In the genomic region with DNA sequence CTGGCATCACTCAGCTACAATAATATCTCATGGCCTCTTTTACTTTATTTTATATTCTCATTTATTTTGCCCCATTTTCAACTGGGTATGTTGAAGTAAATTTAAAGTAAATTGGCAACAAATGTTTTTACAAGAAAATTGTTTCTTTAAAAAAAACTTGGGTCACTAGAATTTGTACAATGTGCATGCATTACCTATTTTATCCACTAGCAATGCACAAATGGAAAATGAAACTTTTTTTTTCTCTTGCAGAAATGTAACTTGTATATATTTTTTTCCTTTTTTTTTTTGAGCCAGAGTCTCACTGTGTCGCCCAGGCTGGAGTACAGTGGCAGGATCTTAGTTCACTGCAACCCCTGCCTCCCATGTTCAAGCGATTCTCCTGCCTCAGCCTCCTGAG, we compare ENCODE assay signal across 21 cellular contexts. TPM values are rescaled to one million over a fixed set of nuclear protein-coding genes. Genes with fewer than 3 reads are reported as not detected.
DNase-seq lines count a peak whose midpoint lies in the region; ATAC-seq and TF ChIP-seq lines count a peak whose summit lies in the region.
"Had no signal": no experiment of that assay in that cellular context is flagged by ENCODE, and none has a peak within 500 bp of the region (broad histone marks: within the 10 kb centered on the region; RNA-seq: fewer than 3 reads in every experiment).

No MANE protein-coding gene starts in this region.

- H3K4me2 ChIP-seq in OCI-LY1 (ENCODE audit: low read length) = no peak overlapping the region

- H3K36me3 ChIP-seq in OCI-LY1 (ENCODE audit: insufficient read depth, low read length) (no peaks in the 10 kb centered on the region), esophagus muscularis mucosa (no peaks in the 10 kb centered on the region), transverse colon (no peaks in the 10 kb centered on the region), mucosa of descending colon (ENCODE audit: low read depth) (no peaks in the 10 kb centered on the region), SJCRH30 (no peaks in the 10 kb centered on the region)
- H3K36me3 ChIP-seq: pancreas, upper lobe of left lung, WERI-Rb-1 had no signal

- H3K27me3 ChIP-seq in OCI-LY1 (ENCODE audit: insufficient read depth, low read length) (no peaks in the 10 kb centered on the region; the same call in 1 of the 2 replicates), esophagus muscularis mucosa (no peaks in the 10 kb centered on the region), transverse colon (no peaks in the 10 kb centered on the region), SJCRH30 (no peaks in the 10 kb centered on the region)
- H3K27me3 ChIP-seq: pancreas, upper lobe of left lung had no signal

- no peak for TF ChIP-seq POLR2A in esophagus muscularis mucosa (IDR thresholded peaks at IDR 0.05; ENCODE audit: low read depth)
- no peak for TF ChIP-seq POLR2A in transverse colon (IDR thresholded peaks at IDR 0.05)

- H4K20me1 ChIP-seq in OCI-LY1 (ENCODE audit: insufficient read depth, low read length) = no peaks in the 10 kb centered on the region

- no peaks in the 10 kb centered on the region for H3K9me2 ChIP-seq in OCI-LY1 (ENCODE audit: low read depth, low read length)

- H3K4me3 ChIP-seq in OCI-LY1 (ENCODE audit: low read depth, low read length, poor library complexity, severe bottlenecking) (no peak overlapping the region), esophagus muscularis mucosa (no peak overlapping the region), transverse colon (no peak overlapping the region), mucosa of descending colon (no peak overlapping the region), SJCRH30 (no peak overlapping the region)
- H3K4me3 ChIP-seq: K562, pancreas, upper lobe of left lung had no signal

- H3K9me3 ChIP-seq in OCI-LY1 (ENCODE audit: low read length) (no peaks in the 10 kb centered on the region), esophagus muscularis mucosa (no peaks in the 10 kb centered on the region), transverse colon (no peaks in the 10 kb centered on the region), mucosa of descending colon (no peaks in the 10 kb centered on the region), SJCRH30 (replicated peaks) (no peaks in the 10 kb centered on the region)
- H3K9me3 ChIP-seq: pancreas, upper lobe of left lung had no signal

- DNase-seq in activated CD8-positive, alpha-beta T cell treated with anti-CD3 and anti-CD28 coated beads for 36 hours = no peak
- DNase-seq in activated CD8-positive, alpha-beta T cell treated with anti-CD3 and anti-CD28 coated beads, Interleukin-2, amount 10 ng/mL, durations not matched to agents 7 days and 5 days = no peak
- DNase-seq in esophagus muscularis mucosa (ENCODE audit: extremely low spot score) (no peak), transverse colon (no peak), mucosa of descending colon (no peak), SJCRH30 (no peak)
- DNase-seq in activated CD8-positive, alpha-beta memory T cell treated with anti-CD3 and anti-CD28 coated beads, Interleukin-2, amount 50 U/mL, for 4 hours = no peak
- DNase-seq: activated effector memory CD4-positive, alpha-beta T cell treated with anti-CD3 and anti-CD28 coated beads, Interleukin-2, amount 50 U/mL, for 16 hours; cortex of kidney; hypothalamus; midbrain; NCI-H1436; NCI-H510A; pancreas; small intestine; T-cell; upper lobe of left lung; WERI-Rb-1 had no signal

- H3K4me1 Mint-ChIP-seq in activated CD8-positive, alpha-beta T cell treated with anti-CD3 and anti-CD28 coated beads for 36 hours (ENCODE audit: low read depth) = peaks cover 21% of the 10 kb centered on the region
- H3K4me1 Mint-ChIP-seq in activated CD8-positive, alpha-beta T cell treated with anti-CD3 and anti-CD28 coated beads, Interleukin-2, amount 10 ng/mL, durations not matched to agents 7 days and 5 days (ENCODE audit: low read depth) = peaks cover 13% of the 10 kb centered on the region
- H3K4me1 Mint-ChIP-seq: stimulated activated memory B cell treated with anti-CD40 and anti-IgM and Interleukin-4, amounts not matched to agents 10 μg/mL and 1 μg/mL and 100 μg/mL, for 72 hours had no signal

- peak; percentile 57 for TF ChIP-seq CTCF in activated CD8-positive, alpha-beta T cell treated with anti-CD3 and anti-CD28 coated beads for 36 hours (IDR thresholded peaks at IDR 0.05)
- peak; percentile 23; the same call in 1 of the 2 replicates for TF ChIP-seq CTCF in OCI-LY1 (IDR thresholded peaks at IDR 0.05; ENCODE audit: low read length)
- peak in 2 of 3 experiments; percentile 13 to 19 for TF ChIP-seq CTCF in esophagus muscularis mucosa (IDR thresholded peaks at IDR 0.05)
- peak in 4 of 5 experiments; percentile 13 to 26 (median 22) for TF ChIP-seq CTCF in transverse colon (IDR thresholded peaks at IDR 0.05)
- no peak for TF ChIP-seq CTCF in mucosa of descending colon (IDR thresholded peaks at IDR 0.05)

- no peak for ATAC-seq in activated CD8-positive, alpha-beta T cell treated with anti-CD3 and anti-CD28 coated beads for 36 hours
- ATAC-seq in activated CD8-positive, alpha-beta T cell treated with anti-CD3 and anti-CD28 coated beads, Interleukin-2, amount 10 ng/mL, durations not matched to agents 7 days and 5 days = no peak
- ATAC-seq in mucosa of descending colon = no peak
- ATAC-seq: K562; pancreas; stimulated activated memory B cell treated with anti-CD40 and anti-IgM and Interleukin-4, amounts not matched to agents 10 μg/mL and 1 μg/mL and 100 μg/mL, for 72 hours; T-cell had no signal

- intact Hi-C loops in activated CD8-positive, alpha-beta T cell treated with anti-CD3 and anti-CD28 coated beads for 36 hours (cut with micrococcal nuclease) = loop anchor here (10.0 kb wide), 1 partner anchor 127 kb away; no protein-coding TSS in a partner anchor
- intact Hi-C loops in esophagus muscularis mucosa (cut with DNase I) (loop anchor here (2.0 to 5.0 kb wide), 2 partner anchors 63 to 279 kb away; no protein-coding TSS in a partner anchor), transverse colon (cut with DNase I; ENCODE audit: low total_unique reads) (loop anchor here (5.0 kb wide), 1 partner anchor 64 kb away; no protein-coding TSS in a partner anchor), mucosa of descending colon (cut with DNase I, micrococcal nuclease) (loop anchor here (5.0 to 10.0 kb wide), 3 partner anchors 67 to 279 kb away; no protein-coding TSS in a partner anchor)

- H3K9me3 Mint-ChIP-seq in activated CD8-positive, alpha-beta T cell treated with anti-CD3 and anti-CD28 coated beads for 36 hours = no peaks in the 10 kb centered on the region
- H3K9me3 Mint-ChIP-seq in activated CD8-positive, alpha-beta T cell treated with anti-CD3 and anti-CD28 coated beads, Interleukin-2, amount 10 ng/mL, durations not matched to agents 7 days and 5 days (ENCODE audit: insufficient read depth) = no peaks in the 10 kb centered on the region
- H3K9me3 Mint-ChIP-seq: stimulated activated memory B cell treated with anti-CD40 and anti-IgM and Interleukin-4, amounts not matched to agents 10 μg/mL and 1 μg/mL and 100 μg/mL, for 72 hours; T-cell had no signal

- H2AFZ ChIP-seq in OCI-LY1 (ENCODE audit: low read length) = no peak overlapping the region

- no peak overlapping the region for H3K27ac Mint-ChIP-seq in activated CD8-positive, alpha-beta T cell treated with anti-CD3 and anti-CD28 coated beads for 36 hours
- H3K27ac Mint-ChIP-seq in activated CD8-positive, alpha-beta T cell treated with anti-CD3 and anti-CD28 coated beads, Interleukin-2, amount 10 ng/mL, durations not matched to agents 7 days and 5 days = no peak overlapping the region
- H3K27ac Mint-ChIP-seq: stimulated activated memory B cell treated with anti-CD40 and anti-IgM and Interleukin-4, amounts not matched to agents 10 μg/mL and 1 μg/mL and 100 μg/mL, for 72 hours; T-cell had no signal

- peaks cover 3% of the 10 kb centered on the region for H3K27me3 Mint-ChIP-seq in activated CD8-positive, alpha-beta T cell treated with anti-CD3 and anti-CD28 coated beads for 36 hours
- H3K27me3 Mint-ChIP-seq in activated CD8-positive, alpha-beta T cell treated with anti-CD3 and anti-CD28 coated beads, Interleukin-2, amount 10 ng/mL, durations not matched to agents 7 days and 5 days (ENCODE audit: low read depth) = peaks cover 4% of the 10 kb centered on the region
- H3K27me3 Mint-ChIP-seq: stimulated activated memory B cell treated with anti-CD40 and anti-IgM and Interleukin-4, amounts not matched to agents 10 μg/mL and 1 μg/mL and 100 μg/mL, for 72 hours had no signal

- no peak overlapping the region for H3K4me3 Mint-ChIP-seq in activated CD8-positive, alpha-beta T cell treated with anti-CD3 and anti-CD28 coated beads for 36 hours
- no peak overlapping the region for H3K4me3 Mint-ChIP-seq in activated CD8-positive, alpha-beta T cell treated with anti-CD3 and anti-CD28 coated beads, Interleukin-2, amount 10 ng/mL, durations not matched to agents 7 days and 5 days
- H3K4me3 Mint-ChIP-seq: stimulated activated memory B cell treated with anti-CD40 and anti-IgM and Interleukin-4, amounts not matched to agents 10 μg/mL and 1 μg/mL and 100 μg/mL, for 72 hours; T-cell had no signal

- POLR2A ChIA-PET in activated CD8-positive, alpha-beta T cell treated with anti-CD3 and anti-CD28 coated beads for 36 hours (lab: Charles Lee) = interaction anchor here (1.2 to 2.8 kb wide), 6 partner anchors 10 to 124 kb away, joined by 3 to 22 read pairs (median 4); a partner anchor contains a TSS
- POLR2A ChIA-PET in activated CD8-positive, alpha-beta T cell treated with anti-CD3 and anti-CD28 coated beads, Interleukin-2, amount 10 ng/mL, durations not matched to agents 7 days and 5 days (lab: Charles Lee) = interaction anchor here (0.8 to 2.1 kb wide), 4 partner anchors 23 to 253 kb away, joined by 3 to 18 read pairs (median 4); a partner anchor contains a TSS

- H3K4me1 ChIP-seq in OCI-LY1 (ENCODE audit: insufficient read depth, low read length, severe bottlenecking) = no peaks in the 10 kb centered on the region
- H3K4me1 ChIP-seq in esophagus muscularis mucosa = peaks cover 0 to 8% (median 7%) of the 10 kb centered on the region in 4 donors
- no peaks in the 10 kb centered on the region for H3K4me1 ChIP-seq in transverse colon
- H3K4me1 ChIP-seq in mucosa of descending colon (ENCODE audit: low read depth) = peaks cover 4% of the 10 kb centered on the region
- peaks cover 11% of the 10 kb centered on the region; the same call in 1 of the 2 replicates for H3K4me1 ChIP-seq in SJCRH30
- H3K4me1 ChIP-seq: pancreas had no signal

- no peaks in the 10 kb centered on the region for H3K79me2 ChIP-seq in OCI-LY1 (ENCODE audit: insufficient read depth, low read length)

- H3F3A ChIP-seq in OCI-LY1 (ENCODE audit: insufficient read depth, low read length) = no peaks in the 10 kb centered on the region

- H3K9ac ChIP-seq in OCI-LY1 (ENCODE audit: low read length) = no peak overlapping the region

- H3K27ac ChIP-seq in OCI-LY1 (ENCODE audit: low read depth, low read length, poor library complexity, severe bottlenecking) (no peak overlapping the region), esophagus muscularis mucosa (replicated peaks in 1 of 4) (no peak overlapping the region), transverse colon (no peak overlapping the region), SJCRH30 (no peak overlapping the region)
- H3K27ac ChIP-seq: pancreas, upper lobe of left lung, WERI-Rb-1 had no signal

- H3K36me3 Mint-ChIP-seq in activated CD8-positive, alpha-beta T cell treated with anti-CD3 and anti-CD28 coated beads for 36 hours (ENCODE audit: low read depth) = no peaks in the 10 kb centered on the region
- no peaks in the 10 kb centered on the region for H3K36me3 Mint-ChIP-seq in activated CD8-positive, alpha-beta T cell treated with anti-CD3 and anti-CD28 coated beads, Interleukin-2, amount 10 ng/mL, durations not matched to agents 7 days and 5 days (ENCODE audit: low read depth)
- H3K36me3 Mint-ChIP-seq: stimulated activated memory B cell treated with anti-CD40 and anti-IgM and Interleukin-4, amounts not matched to agents 10 μg/mL and 1 μg/mL and 100 μg/mL, for 72 hours; T-cell had no signal

- in situ Hi-C loops in transverse colon (cut with MboI; ENCODE audit: low pct_ligation_motif_present in 1 of 4, low pct_unique_long_range_greater_than_20kb in 1 of 4, low sequenced_read_pairs in 3 of 4) = loop anchor here (5.0 to 25.0 kb wide), 4 partner anchors 64 to 279 kb away; no protein-coding TSS in a partner anchor

- WGBS in esophagus muscularis mucosa = 82% methylated on average over 2 of the region's 2 CpGs
- WGBS in transverse colon (ENCODE audit: low coverage in 1 of 2), 2 donors = 91% methylated on average over 2 of the region's 2 CpGs; no CpG with 5 or more reads in 1 of the 2 donors

- TF ChIP-seq EP300 in esophagus muscularis mucosa (IDR thresholded peaks at IDR 0.05) (no peak), transverse colon (IDR thresholded peaks at IDR 0.05; ENCODE audit: low read depth) (no peak)

- CTCF ChIA-PET in activated CD8-positive, alpha-beta T cell treated with anti-CD3 and anti-CD28 coated beads for 36 hours (lab: Charles Lee) = interaction anchor here (0.7 to 15.7 kb wide), 24 partner anchors 9 to 293 kb away, joined by 3 to 199 read pairs (median 6); a partner anchor contains a TSS
- CTCF ChIA-PET in activated CD8-positive, alpha-beta T cell treated with anti-CD3 and anti-CD28 coated beads, Interleukin-2, amount 10 ng/mL, durations not matched to agents 7 days and 5 days (lab: Charles Lee) = interaction anchor here (0.6 to 5.3 kb wide), 17 partner anchors 8 to 278 kb away, joined by 3 to 96 read pairs (median 11); a partner anchor contains a TSS

RNA-seq across cellular contexts. Expression of a gene that starts 10.3 kb away (rescaled TPM):
- total RNA-seq in activated CD8-positive, alpha-beta T cell treated with anti-CD3 and anti-CD28 coated beads for 36 hours = 100 to 1,000 TPM; 242 to 271 TPM
- total RNA-seq in activated CD8-positive, alpha-beta T cell treated with anti-CD3 and anti-CD28 coated beads, Interleukin-2, amount 10 ng/mL, durations not matched to agents 7 days and 5 days = 100 to 1,000 TPM; 435 to 439 TPM
- total RNA-seq in esophagus muscularis mucosa (100 to 1,000 TPM; 175 to 227 (median 203) TPM), transverse colon (100 to 1,000 TPM in 3 of 4 donors, 10 to 100 TPM in 1; 99.6 to 418 (median 115) TPM), mucosa of descending colon (100 to 1,000 TPM; 126 to 242 (median 158) TPM)
- total RNA-seq in SJCRH30 (2014; rRNA removed; shearing (Covaris generic)) = 454 and 459 TPM in 2 replicates

RNA-seq across cellular contexts. Expression of a gene that starts 27.2 kb away (rescaled TPM):
- total RNA-seq in activated CD8-positive, alpha-beta T cell treated with anti-CD3 and anti-CD28 coated beads for 36 hours = 10 to 100 TPM; 20.5 to 21.0 TPM
- 10 to 100 TPM; 26.8 to 28.0 TPM for total RNA-seq in activated CD8-positive, alpha-beta T cell treated with anti-CD3 and anti-CD28 coated beads, Interleukin-2, amount 10 ng/mL, durations not matched to agents 7 days and 5 days
- total RNA-seq in esophagus muscularis mucosa (10 to 100 TPM; 40.9 to 50.2 (median 46.3) TPM), transverse colon (10 to 100 TPM; 13.1 to 26.2 (median 20.4) TPM), mucosa of descending colon (10 to 100 TPM; 18.5 to 47.1 (median 20.1) TPM)
- total RNA-seq in SJCRH30 (2014; rRNA removed; shearing (Covaris generic)) = 37.3 and 42.7 TPM in 2 replicates
